Comparison of ENCODE assay signal across 8 cellular contexts in the genomic region with DNA sequence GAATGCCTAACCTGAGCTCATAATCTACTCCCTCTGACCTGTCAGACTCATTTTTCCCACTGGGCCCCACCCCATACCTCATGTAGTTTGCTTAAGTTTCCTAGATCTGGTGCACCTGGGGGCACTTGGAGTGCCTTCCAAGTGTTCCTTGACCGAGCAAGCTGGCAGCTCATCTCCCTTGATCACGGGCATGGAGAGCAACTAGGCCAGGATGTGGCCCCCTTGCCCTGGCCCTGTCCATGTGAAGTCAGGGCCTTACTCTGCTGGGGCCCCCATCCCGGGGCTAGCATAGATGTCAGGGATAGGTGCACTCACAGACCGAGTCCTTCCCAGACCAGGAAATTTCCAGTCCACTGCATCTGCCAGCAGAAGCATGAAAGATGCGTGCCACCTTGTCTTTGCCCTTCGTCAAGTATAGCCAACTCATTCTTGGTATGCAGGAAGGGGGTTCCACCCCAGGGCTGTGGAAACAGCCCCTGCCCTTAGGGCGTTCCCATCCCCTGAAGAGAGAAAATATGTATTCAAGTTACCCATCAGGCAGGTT. TPM values are rescaled to one million over a fixed set of nuclear protein-coding genes. Genes with fewer than 3 reads are reported as not detected.
DNase-seq lines count a peak whose midpoint lies in the region; ATAC-seq and TF ChIP-seq lines count a peak whose summit lies in the region.

No MANE protein-coding gene starts in this region.

- peak overlapping the region; percentile 69 for H3K4me3 ChIP-seq in BE2C (ENCODE audit: low read depth, low read length)
- H3K4me3 ChIP-seq in SJSA1, result peak overlapping the region; percentile 88
- peak overlapping the region; percentile 93 for H3K4me3 ChIP-seq in coronary artery
- H3K4me3 ChIP-seq in mucosa of rectum (ENCODE audit: low read length in 2 of 2), result peak overlapping the region; percentile 79 to 94
- H3K4me3 ChIP-seq in uterus, result peak overlapping the region; percentile 60 to 65

- TF ChIP-seq CTCF in BE2C (IDR thresholded peaks at IDR 0.05; ENCODE audit: low read depth, low read length) (no peak), coronary artery (IDR thresholded peaks at IDR 0.05) (no peak), uterus (IDR thresholded peaks at IDR 0.05) (no peak), GM10266 (IDR thresholded peaks at IDR 0.05; ENCODE audit: control insufficient read depth, insufficient read depth, low read depth, missing control alignments) (no peak)

- H3K9me3 ChIP-seq in BE2C, result no peaks in the 10 kb centered on the region
- no peaks in the 10 kb centered on the region for H3K9me3 ChIP-seq in SJSA1 (replicated peaks)
- H3K9me3 ChIP-seq in mucosa of rectum (ENCODE audit: control insufficient read depth in 2 of 2, low read length in 2 of 2), result no peaks in the 10 kb centered on the region
- no peaks in the 10 kb centered on the region for H3K9me3 ChIP-seq in uterus

- H3K27ac ChIP-seq in SJSA1, result peak overlapping the region; percentile 88
- peak overlapping the region; percentile 97 to 99 for H3K27ac ChIP-seq in coronary artery
- H3K27ac ChIP-seq in mucosa of rectum (ENCODE audit: low read depth in 2 of 2, low read length in 2 of 2), result peak overlapping the region; percentile 99
- peak overlapping the region; percentile 94 to 96 for H3K27ac ChIP-seq in uterus

- H3K4me1 ChIP-seq in BE2C, result no peaks in the 10 kb centered on the region; the same call in 1 of the 2 replicates
- H3K4me1 ChIP-seq in SJSA1 (replicated peaks), result peaks cover 41% of the 10 kb centered on the region
- H3K4me1 ChIP-seq in mucosa of rectum (ENCODE audit: control insufficient read depth in 2 of 2, insufficient read depth in 2 of 2, low read length in 2 of 2), result peaks cover 38 to 44% of the 10 kb centered on the region in 2 donors
- H3K4me1 ChIP-seq in uterus, result no peaks in the 10 kb centered on the region

- DNase-seq in BE2C, result no peak
- no peak for DNase-seq in SJSA1 (ENCODE audit: low read depth in 1 of 2, low spot score in 2 of 2)
- peak; percentile 77 for DNase-seq in coronary artery (ENCODE audit: low spot score)
- peak in 1 of 2 donors; percentile 39 for DNase-seq in uterus
- DNase-seq in hippocampal formation (lab: John Stamatoyannopoulos, UW), result no peak
- DNase-seq in GM10266 (ENCODE audit: extremely low spot score), result no peak

- ATAC-seq in GM21723 (IDR thresholded peaks at IDR 0.05; ENCODE audit: unreplicated experiment), result peak; percentile 5

- no peaks in the 10 kb centered on the region for H3K27me3 ChIP-seq in BE2C
- H3K27me3 ChIP-seq in SJSA1 (replicated peaks), result no peaks in the 10 kb centered on the region
- no peaks in the 10 kb centered on the region for H3K27me3 ChIP-seq in mucosa of rectum (ENCODE audit: control insufficient read depth in 2 of 2, insufficient read depth in 2 of 2, low read length in 2 of 2)
- no peaks in the 10 kb centered on the region for H3K27me3 ChIP-seq in uterus

- H3K9ac ChIP-seq in mucosa of rectum (ENCODE audit: low read depth in 1 of 2, low read length in 2 of 2), result peak overlapping the region; percentile 95 to 100

- intact Hi-C loops in uterus (cut with DNase I; ENCODE audit: low total_unique reads), result no loop called here

- H3K36me3 ChIP-seq in BE2C (no peaks in the 10 kb centered on the region), SJSA1 (peaks cover 7% of the 10 kb centered on the region), mucosa of rectum (ENCODE audit: control insufficient read depth in 2 of 2, insufficient read depth in 2 of 2, low read length in 2 of 2) (no peaks in the 10 kb centered on the region), uterus (no peaks in the 10 kb centered on the region)

- no peak for TF ChIP-seq POLR2A in uterus (IDR thresholded peaks at IDR 0.05)

RNA-seq across cellular contexts. Expression of a gene that starts 41.9 kb away (rescaled TPM):
- polyA plus RNA-seq in BE2C (2012; ENCODE audit: insufficient read depth, insufficient read length, low read depth), result 13.7 TPM
- 2.4 and 3.5 TPM in 2 replicates for total RNA-seq in SJSA1 (2014; rRNA removed; shearing (Covaris generic))
- 10 to 100 TPM in 2 of 4 donors, 1 to 10 TPM in 2; 2.0 to 18.9 (median 10.0) TPM for total RNA-seq in uterus
